Comparison of ENCODE assay signal across 17 cellular contexts in genomic region chr19:10952809-10953208, GRCh38. TPM values are rescaled to one million over a fixed set of nuclear protein-coding genes. Genes with fewer than 3 reads are reported as not detected.
A peak's percentile ranks its signal among the peaks of the same experiment; 100 is the strongest.
DNase-seq lines count a peak whose midpoint lies in the region; FAIRE-seq and TF ChIP-seq lines count a peak whose summit lies in the region.
"Had no signal": no experiment of that assay in that cellular context is flagged by ENCODE, and none has a peak within 500 bp of the region (broad histone marks: within the 10 kb centered on the region; RNA-seq: fewer than 3 reads in every experiment).

No MANE protein-coding gene starts in this region.

- peaks cover 0 to 5% (median 5%) of the 10 kb centered on the region in 3 donors for H3K4me1 Mint-ChIP-seq in IgD-negative memory B cell
- H3K4me1 Mint-ChIP-seq in activated T-helper 2 cell treated with anti-CD3 and anti-CD28 coated beads, Interferon-gamma antibody, Interleukin-2, Interleukin-4, amounts not matched to agents 10 μg/mL and 5 μg/mL and 100 μg/mL, durations not matched to agents 14 hours and 24 hours and 36 hours (ENCODE audit: low read depth): peaks cover 4% of the 10 kb centered on the region

- TF ChIP-seq POLR2A in esophagus squamous epithelium (IDR thresholded peaks at IDR 0.05) (no peak), stomach (IDR thresholded peaks at IDR 0.05) (no peak), spleen (IDR thresholded peaks at IDR 0.05) (no peak)

- no peaks in the 10 kb centered on the region for H3K79me2 ChIP-seq in OCI-LY3 (ENCODE audit: low read length)

- intact Hi-C loops in esophagus squamous epithelium (cut with DNase I) (no loop called here), stomach (cut with DNase I; ENCODE audit: low total_unique reads) (no loop called here), spleen (cut with DNase I; ENCODE audit: low total_unique reads) (no loop called here)
- intact Hi-C loops in activated T-helper 2 cell treated with anti-CD3 and anti-CD28 coated beads, Interferon-gamma antibody, Interleukin-2, Interleukin-4, amounts not matched to agents 10 μg/mL and 5 μg/mL and 100 μg/mL, durations not matched to agents 14 hours and 24 hours and 36 hours (cut with micrococcal nuclease): no loop called here

- H3K4me2 ChIP-seq in OCI-LY3 (ENCODE audit: low read length): peak overlapping the region; percentile 77; the same call in 1 of the 2 replicates
- H3K4me2 ChIP-seq: smooth muscle cell had no signal

- no peak overlapping the region for H3K4me3 ChIP-seq in OCI-LY3 (ENCODE audit: low read length)
- no peak overlapping the region for H3K4me3 ChIP-seq in esophagus squamous epithelium
- H3K4me3 ChIP-seq in stomach: no peak overlapping the region
- no peak overlapping the region for H3K4me3 ChIP-seq in spleen
- H3K4me3 ChIP-seq: smooth muscle cell, tibial nerve had no signal

- no peaks in the 10 kb centered on the region for H3K27me3 Mint-ChIP-seq in IgD-negative memory B cell
- no peaks in the 10 kb centered on the region for H3K27me3 Mint-ChIP-seq in activated T-helper 2 cell treated with anti-CD3 and anti-CD28 coated beads, Interferon-gamma antibody, Interleukin-2, Interleukin-4, amounts not matched to agents 10 μg/mL and 5 μg/mL and 100 μg/mL, durations not matched to agents 14 hours and 24 hours and 36 hours (ENCODE audit: low read depth)

- no peaks in the 10 kb centered on the region for H3K9me3 Mint-ChIP-seq in IgD-negative memory B cell
- no peaks in the 10 kb centered on the region for H3K9me3 Mint-ChIP-seq in activated T-helper 2 cell treated with anti-CD3 and anti-CD28 coated beads, Interferon-gamma antibody, Interleukin-2, Interleukin-4, amounts not matched to agents 10 μg/mL and 5 μg/mL and 100 μg/mL, durations not matched to agents 14 hours and 24 hours and 36 hours
- H3K9me3 Mint-ChIP-seq: activated T-helper 1 cell treated with anti-CD3 and anti-CD28 coated beads, Interleukin-12 subunit alpha, Interleukin-12 subunit beta, Interleukin-2, Interleukin-4 antibody, amounts not matched to agents 30 ng/mL and 10 ng/mL and 1 ng/mL, durations not matched to agents 14 hours and 24 hours and 36 hours had no signal

- H3K27me3 ChIP-seq in OCI-LY3 (ENCODE audit: low read depth, low read length) (no peaks in the 10 kb centered on the region), esophagus squamous epithelium (no peaks in the 10 kb centered on the region), stomach (no peaks in the 10 kb centered on the region), spleen (replicated peaks in 1 of 7) (no peaks in the 10 kb centered on the region)
- H3K27me3 ChIP-seq: tibial nerve had no signal

- H3K27ac ChIP-seq in OCI-LY3 (ENCODE audit: low read length) (peak overlapping the region; percentile 88; the same call in 1 of the 2 replicates), esophagus squamous epithelium (peak overlapping the region in 3 of 4 donors; percentile 58 to 78 (median 66)), stomach (no peak overlapping the region), spleen (no peak overlapping the region)
- H3K27ac ChIP-seq: tibial nerve had no signal

- H3K36me3 ChIP-seq in OCI-LY3 (replicated peaks; ENCODE audit: low read depth, low read length): no peaks in the 10 kb centered on the region
- H3K36me3 ChIP-seq in esophagus squamous epithelium: no peaks in the 10 kb centered on the region
- no peaks in the 10 kb centered on the region for H3K36me3 ChIP-seq in stomach
- no peaks in the 10 kb centered on the region for H3K36me3 ChIP-seq in spleen
- H3K36me3 ChIP-seq: tibial nerve had no signal

- FAIRE-seq in D721Med (lab: Jason Lieb, UNC): no peak

- no peak for TF ChIP-seq EP300 in stomach (IDR thresholded peaks at IDR 0.05)

- no peaks in the 10 kb centered on the region for H4K20me1 ChIP-seq in OCI-LY3 (ENCODE audit: insufficient read depth, low read length)

- peaks cover 1% of the 10 kb centered on the region for H3K36me3 Mint-ChIP-seq in IgD-negative memory B cell
- H3K36me3 Mint-ChIP-seq in activated T-helper 2 cell treated with anti-CD3 and anti-CD28 coated beads, Interferon-gamma antibody, Interleukin-2, Interleukin-4, amounts not matched to agents 10 μg/mL and 5 μg/mL and 100 μg/mL, durations not matched to agents 14 hours and 24 hours and 36 hours (ENCODE audit: low read depth): no peaks in the 10 kb centered on the region

- H3K27ac Mint-ChIP-seq in IgD-negative memory B cell: peak overlapping the region in 2 of 3 donors; percentile 25 to 47
- no peak overlapping the region for H3K27ac Mint-ChIP-seq in activated T-helper 2 cell treated with anti-CD3 and anti-CD28 coated beads, Interferon-gamma antibody, Interleukin-2, Interleukin-4, amounts not matched to agents 10 μg/mL and 5 μg/mL and 100 μg/mL, durations not matched to agents 14 hours and 24 hours and 36 hours
- H3K27ac Mint-ChIP-seq: activated T-helper 1 cell treated with anti-CD3 and anti-CD28 coated beads, Interleukin-12 subunit alpha, Interleukin-12 subunit beta, Interleukin-2, Interleukin-4 antibody, amounts not matched to agents 30 ng/mL and 10 ng/mL and 1 ng/mL, durations not matched to agents 14 hours and 24 hours and 36 hours had no signal

- TF ChIP-seq CTCF in OCI-LY3 (IDR thresholded peaks at IDR 0.05; ENCODE audit: low read depth, low read length) (no peak), esophagus squamous epithelium (IDR thresholded peaks at IDR 0.05) (no peak), stomach (IDR thresholded peaks at IDR 0.05) (no peak), D721Med (IDR thresholded peaks at IDR 0.05; ENCODE audit: insufficient read depth, missing control alignments) (no peak), spleen (IDR thresholded peaks at IDR 0.05 in 8 of 11, conservative IDR thresholded peaks at IDR 0.05 in 3 of 11) (no peak)

- DNase-seq in esophagus squamous epithelium (lab: John Stamatoyannopoulos, UW): no peak
- DNase-seq in stomach: peak; percentile 33
- DNase-seq in activated T-helper 2 cell treated with anti-CD3 and anti-CD28 coated beads, Interferon-gamma antibody, Interleukin-2, Interleukin-4, amounts not matched to agents 10 μg/mL and 5 μg/mL and 100 μg/mL, durations not matched to agents 14 hours and 24 hours and 36 hours (ENCODE audit: low spot score): no peak
- no peak for DNase-seq in D721Med (ENCODE audit: insufficient read length, low spot score)
- DNase-seq in spleen: no peak
- DNase-seq: caudate nucleus; DND-41; effector memory CD4-positive, alpha-beta T cell; KBM-7; NCI-H1092 treated with DMSO at 0.1 percent for 48 hours; NCI-H524 treated with DMSO at 0.1 percent for 48 hours; T-helper 1 cell had no signal

- H3K9ac ChIP-seq in OCI-LY3 (ENCODE audit: low read length): no peak overlapping the region; the same call in 1 of the 2 replicates

- H3K9me3 ChIP-seq in OCI-LY3 (ENCODE audit: insufficient read depth, low read length) (no peaks in the 10 kb centered on the region), esophagus squamous epithelium (no peaks in the 10 kb centered on the region), stomach (no peaks in the 10 kb centered on the region), spleen (no peaks in the 10 kb centered on the region)
- H3K9me3 ChIP-seq: tibial nerve had no signal

- WGBS in esophagus squamous epithelium, 2 donors: 30 to 36% methylated on average over 1 to 6 of the region's 6 CpGs
- 66 to 79% (median 72%) methylated on average over 6 of the region's 6 CpGs for WGBS in stomach, 5 donors
- WGBS in spleen, 5 donors: 88 to 99% (median 97%) methylated on average over 6 of the region's 6 CpGs

- H3K4me1 ChIP-seq in OCI-LY3 (ENCODE audit: low read length) (peaks cover 45% of the 10 kb centered on the region), esophagus squamous epithelium (peaks cover 0 to 55% (median 7%) of the 10 kb centered on the region in 3 donors), stomach (peaks cover 0 to 10% (median 0%) of the 10 kb centered on the region in 4 donors), spleen (peaks cover 0 to 7% (median 0%) of the 10 kb centered on the region in 6 donors)
- H3K4me1 ChIP-seq: tibial nerve had no signal

- no peak overlapping the region for H2AFZ ChIP-seq in OCI-LY3 (ENCODE audit: low read depth, low read length)

- H3K4me3 Mint-ChIP-seq in IgD-negative memory B cell: no peak overlapping the region
- no peak overlapping the region for H3K4me3 Mint-ChIP-seq in activated T-helper 2 cell treated with anti-CD3 and anti-CD28 coated beads, Interferon-gamma antibody, Interleukin-2, Interleukin-4, amounts not matched to agents 10 μg/mL and 5 μg/mL and 100 μg/mL, durations not matched to agents 14 hours and 24 hours and 36 hours (ENCODE audit: low read depth)
- H3K4me3 Mint-ChIP-seq: activated T-helper 1 cell treated with anti-CD3 and anti-CD28 coated beads, Interleukin-12 subunit alpha, Interleukin-12 subunit beta, Interleukin-2, Interleukin-4 antibody, amounts not matched to agents 30 ng/mL and 10 ng/mL and 1 ng/mL, durations not matched to agents 14 hours and 24 hours and 36 hours had no signal

RNA-seq across cellular contexts. Expression of gene SMARCA4, which starts 8.0 kb away (rescaled TPM):
- polyA plus RNA-seq in IgD-negative memory B cell (18.5 TPM), stomach (10 to 100 TPM; 41.5 to 77.2 (median 47.4) TPM), spleen (10 to 100 TPM; 41.6 to 69.6 (median 58.4) TPM)
- total RNA-seq in esophagus squamous epithelium (100 to 1,000 TPM in 2 of 4 donors, 10 to 100 TPM in 2; 62.8 to 142 (median 93.4) TPM), stomach (100 to 1,000 TPM in 1 of 5 donors, 10 to 100 TPM in 4; 28.6 to 158 (median 74.5) TPM), spleen (10 to 100 TPM; 61.5 to 95.6 (median 67.0) TPM)
- total RNA-seq in activated T-helper 2 cell treated with anti-CD3 and anti-CD28 coated beads, Interferon-gamma antibody, Interleukin-2, Interleukin-4, amounts not matched to agents 10 μg/mL and 5 μg/mL and 100 μg/mL, durations not matched to agents 14 hours and 24 hours and 36 hours: 149 and 158 TPM in 2 replicates

RNA-seq across cellular contexts. Expression of gene TIMM29, which starts 24.2 kb away (rescaled TPM):
- 31.1 TPM for polyA plus RNA-seq in IgD-negative memory B cell
- 10 to 100 TPM; 23.6 to 35.6 (median 27.3) TPM for total RNA-seq in esophagus squamous epithelium
- total RNA-seq in stomach: 100 to 1,000 TPM in 1 of 5 donors, 10 to 100 TPM in 3, 1 to 10 TPM in 1; 9.8 to 294 (median 34.4) TPM
- 10 to 100 TPM; 14.3 to 18.6 (median 14.3) TPM for polyA plus RNA-seq in stomach
- total RNA-seq in activated T-helper 2 cell treated with anti-CD3 and anti-CD28 coated beads, Interferon-gamma antibody, Interleukin-2, Interleukin-4, amounts not matched to agents 10 μg/mL and 5 μg/mL and 100 μg/mL, durations not matched to agents 14 hours and 24 hours and 36 hours: 18.8 and 19.0 TPM in 2 replicates
- 10 to 100 TPM; 18.0 to 24.3 (median 21.3) TPM for total RNA-seq in spleen
- 10 to 100 TPM in 2 of 3 donors, 1 to 10 TPM in 1; 6.8 to 15.1 (median 12.9) TPM for polyA plus RNA-seq in spleen

RNA-seq across cellular contexts. Expression of gene YIPF2, which starts 24.4 kb away (rescaled TPM):
- 10.2 TPM for polyA plus RNA-seq in IgD-negative memory B cell
- 10 to 100 TPM; 39.6 to 63.2 (median 44.0) TPM for total RNA-seq in esophagus squamous epithelium
- total RNA-seq in stomach: 10 to 100 TPM in 4 of 5 donors, under 1 TPM in 1; 0.58 to 72.3 (median 52.6) TPM
- 10 to 100 TPM; 19.1 to 28.6 (median 28.6) TPM for polyA plus RNA-seq in stomach
- 25.0 and 25.9 TPM in 2 replicates for total RNA-seq in activated T-helper 2 cell treated with anti-CD3 and anti-CD28 coated beads, Interferon-gamma antibody, Interleukin-2, Interleukin-4, amounts not matched to agents 10 μg/mL and 5 μg/mL and 100 μg/mL, durations not matched to agents 14 hours and 24 hours and 36 hours
- total RNA-seq in spleen: 10 to 100 TPM; 24.1 to 42.3 (median 29.8) TPM
- 10 to 100 TPM; 12.5 to 28.6 (median 16.8) TPM for polyA plus RNA-seq in spleen

Comparison
In these comparisons a context has a peak if more than half of its experiments do, and no peak if none do; other contexts are left out.
1. H3K27ac ChIP-seq: peak in OCI-LY3 (single experiment) and esophagus squamous epithelium (3 of 4); none in stomach (0 of 5) and spleen (0 of 8).